10 cellular contexts compared by ENCODE assay signal in the genomic region with DNA sequence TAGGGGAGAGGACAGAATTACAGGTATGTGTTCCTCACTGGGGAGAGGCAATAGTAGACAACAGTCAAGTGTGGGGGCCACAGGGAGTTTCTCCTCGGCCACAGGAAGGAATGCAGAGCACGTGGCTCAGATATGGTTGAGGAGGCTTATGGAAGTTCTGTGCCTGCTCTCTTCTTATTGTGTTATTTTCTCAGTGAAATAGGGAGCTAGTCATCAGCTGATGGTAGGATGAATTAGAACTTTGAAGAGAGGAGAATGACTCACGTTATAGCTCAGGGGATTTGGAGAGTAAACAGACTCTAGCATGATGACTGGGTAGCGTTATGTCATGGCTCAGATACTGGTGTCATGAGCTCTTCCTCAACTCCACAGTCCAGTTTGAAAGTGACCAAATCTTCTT.
DNase-seq lines count a peak whose midpoint lies in the region; TF ChIP-seq lines count a peak whose summit lies in the region.
"Had no signal": no experiment of that assay in that cellular context is flagged by ENCODE, and none has a peak within 500 bp of the region (broad histone marks: within the 10 kb centered on the region; RNA-seq: fewer than 3 reads in every experiment).

No MANE protein-coding gene starts in this region.

- H3K9me3 ChIP-seq in trophoblast cell (ENCODE audit: insufficient read depth, low read depth, low read length): no peaks in the 10 kb centered on the region

- no peak overlapping the region for H2AFZ ChIP-seq in trophoblast cell (ENCODE audit: insufficient read depth, low read length, poor library complexity)

- H2BK120ac ChIP-seq in trophoblast cell (ENCODE audit: insufficient read depth, low read length, poor library complexity): peak overlapping the region; percentile 47

- H3K27me3 ChIP-seq in trophoblast cell (ENCODE audit: insufficient read depth, low read length): no peaks in the 10 kb centered on the region

- no peak overlapping the region for H3K9ac ChIP-seq in trophoblast cell (ENCODE audit: low read length)

- H3K14ac ChIP-seq in trophoblast cell (ENCODE audit: low read length): no peak overlapping the region

- H2BK12ac ChIP-seq in trophoblast cell (ENCODE audit: low read length): peak overlapping the region; percentile 46

- H3K36me3 ChIP-seq in trophoblast cell (ENCODE audit: control insufficient read depth in 1 of 2, insufficient read depth in 2 of 2, low read length in 2 of 2): no peaks in the 10 kb centered on the region

- no peak overlapping the region for H3K4me2 ChIP-seq in trophoblast cell (ENCODE audit: low read length)

- no peak overlapping the region for H4K12ac ChIP-seq in trophoblast cell (ENCODE audit: low read depth, low read length)

- H3K23ac ChIP-seq in trophoblast cell (ENCODE audit: low read length): no peak overlapping the region

- no CpG with 5 or more reads among the region's 4 CpGs for WGBS in trophoblast cell (ENCODE audit: extremely low coverage, insufficient coverage, insufficient read length)

- peak overlapping the region; percentile 61 for H3K27ac ChIP-seq in trophoblast cell (ENCODE audit: low read depth, low read length)

- H3K79me1 ChIP-seq in trophoblast cell (ENCODE audit: low read length): peaks cover 16% of the 10 kb centered on the region

- TF ChIP-seq CTCF in epithelial cell of esophagus (IDR thresholded peaks at IDR 0.05; ENCODE audit: insufficient read depth, low read depth, low read length, missing control alignments): no peak

- DNase-seq in DMS53 treated with DMSO at 0.1 percent for 48 hours (lab: John Stamatoyannopoulos, UW; ENCODE audit: unreplicated experiment) (peak; percentile 87), NCI-H460 (ENCODE audit: extremely low read depth, low read depth) (peak; percentile 32), epithelial cell of esophagus (ENCODE audit: low read depth) (peak; percentile 96), trophoblast cell (peak in 1 of 2 donors; percentile 18), midbrain (lab: John Stamatoyannopoulos, UW) (no peak), NCI-H1417 treated with DMSO at 0.1 percent for 48 hours (lab: John Stamatoyannopoulos, UW) (no peak), NOMO-1 treated with dmso at 0.1 percent for 144 hours (lab: John Stamatoyannopoulos, UW; ENCODE audit: unreplicated experiment) (no peak), NCI-H2107 treated with DMSO at 0.1 percent for 48 hours (lab: John Stamatoyannopoulos, UW; ENCODE audit: unreplicated experiment) (no peak)
- DNase-seq: CD8-positive, alpha-beta T cell; NCI-H1092 treated with DMSO at 0.1 percent for 48 hours had no signal

- peaks cover 11 to 18% of the 10 kb centered on the region in 2 experiments for H3K4me1 ChIP-seq in trophoblast cell (ENCODE audit: control insufficient read depth in 1 of 2, insufficient read depth in 2 of 2, low read length in 2 of 2)

- no peak overlapping the region for H2AK5ac ChIP-seq in trophoblast cell (ENCODE audit: low read length)

- peak overlapping the region; percentile 80 for H4K91ac ChIP-seq in trophoblast cell (ENCODE audit: low read depth, low read length)

- H4K8ac ChIP-seq in trophoblast cell (ENCODE audit: low read depth, low read length): no peak overlapping the region

- H2BK5ac ChIP-seq in trophoblast cell (ENCODE audit: low read depth, low read length, poor library complexity): peak overlapping the region; percentile 31

- no peak overlapping the region for H3K18ac ChIP-seq in trophoblast cell (ENCODE audit: low read length)

- H3K79me2 ChIP-seq in trophoblast cell (ENCODE audit: control insufficient read depth, insufficient read depth, low read length, poor library complexity): no peaks in the 10 kb centered on the region

- H3K4me3 ChIP-seq in epithelial cell of esophagus (ENCODE audit: low read length): no peak overlapping the region
- no peak overlapping the region for H3K4me3 ChIP-seq in trophoblast cell (ENCODE audit: low read depth, low read length)

- no peak overlapping the region for H3K4ac ChIP-seq in trophoblast cell (ENCODE audit: low read depth, low read length)

Comparison
In these comparisons a context has a peak if more than half of its experiments do, and no peak if none do; other contexts are left out.
1. DNase-seq: peak in DMS53 treated with DMSO at 0.1 percent for 48 hours (single experiment), NCI-H460 (single experiment) and epithelial cell of esophagus (single experiment); none in midbrain (single experiment), NCI-H1417 treated with DMSO at 0.1 percent for 48 hours (single experiment), NOMO-1 treated with dmso at 0.1 percent for 144 hours (single experiment) and NCI-H2107 treated with DMSO at 0.1 percent for 48 hours (single experiment).